In the genomic region with DNA sequence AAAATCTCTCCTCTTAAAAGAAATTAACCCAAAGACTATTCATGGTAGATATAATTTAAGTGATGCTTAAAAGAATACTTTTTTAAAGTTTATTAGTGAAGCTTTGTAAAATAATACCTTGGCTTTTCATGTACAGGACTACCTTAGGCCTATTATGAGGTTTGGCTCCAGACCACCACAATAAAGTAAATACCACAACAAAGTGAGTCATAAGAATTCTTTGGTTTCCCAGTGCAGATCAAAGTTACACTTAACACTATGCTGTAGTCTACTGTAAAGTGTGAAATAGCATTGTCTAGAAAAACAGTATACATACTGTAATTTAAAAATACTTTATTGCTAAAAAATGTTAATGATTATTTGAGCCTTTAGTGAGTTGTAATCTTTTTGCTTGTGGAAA, we compare ENCODE assay signal across 19 cellular contexts. TPM values are rescaled to one million over a fixed set of nuclear protein-coding genes. Genes with fewer than 3 reads are reported as not detected.
DNase-seq lines count a peak whose midpoint lies in the region; ATAC-seq, FAIRE-seq and TF ChIP-seq lines count a peak whose summit lies in the region.
"Had no signal": no experiment of that assay in that cellular context is flagged by ENCODE, and none has a peak within 500 bp of the region (broad histone marks: within the 10 kb centered on the region; RNA-seq: fewer than 3 reads in every experiment).

No MANE protein-coding gene starts in this region.

- ATAC-seq in GM12878 (no peak), natural killer cell (peak in 2 of 3 donors; percentile 34 to 35), HG03354 (IDR thresholded peaks at IDR 0.05; ENCODE audit: poor library complexity, severe bottlenecking, unreplicated experiment) (no peak)
- ATAC-seq: left lobe of liver had no signal

- TF ChIP-seq EP300 in GM12878 (IDR thresholded peaks at IDR 0.05; ENCODE audit: borderline replicate concordance in 1 of 2, control insufficient read depth in 1 of 2, low read depth in 2 of 2, low read length in 2 of 2) = no peak

- H3K27ac ChIP-seq in GM12878 (ENCODE audit: control insufficient read depth, insufficient read depth) = no peak overlapping the region
- H3K27ac ChIP-seq: adrenal gland, ovary had no signal

- H4K20me1 ChIP-seq in GM12878 (ENCODE audit: control insufficient read depth, insufficient read depth) = no peaks in the 10 kb centered on the region

- H3K9me3 ChIP-seq in GM12878 (replicated peaks; ENCODE audit: control insufficient read depth, insufficient read depth, low read length) = no peaks in the 10 kb centered on the region; the same call in 2 of the 3 replicates
- H3K9me3 ChIP-seq: adrenal gland, ovary had no signal

- no peak for TF ChIP-seq POLR2A in GM12878 (IDR thresholded peaks at IDR 0.05; ENCODE audit: low read depth, low read length)

- no peaks in the 10 kb centered on the region for H3K9me3 Mint-ChIP-seq in natural killer cell

- no peak for TF ChIP-seq RAD21 in GM12878 (IDR thresholded peaks at IDR 0.05; ENCODE audit: insufficient read depth, low read depth, low read length)

- H3K36me3 ChIP-seq in GM12878 (ENCODE audit: control insufficient read depth in 2 of 2, insufficient read depth in 2 of 2, low read length in 1 of 2) = peaks cover 2 to 48% of the 10 kb centered on the region in 2 experiments
- H3K36me3 ChIP-seq: ovary had no signal

- TF ChIP-seq CTCF in GM12878 (IDR thresholded peaks at IDR 0.05 in 2 of 3, conservative IDR thresholded peaks at IDR 0.05 in 1 of 3; ENCODE audit: control insufficient read depth in 2 of 3, extremely low read depth in 1 of 3, insufficient read depth in 1 of 3, low read depth in 3 of 3, low read length in 3 of 3) = no peak
- TF ChIP-seq CTCF in natural killer cell (IDR thresholded peaks at IDR 0.05) = no peak
- TF ChIP-seq CTCF in foreskin fibroblast (IDR thresholded peaks at IDR 0.05; ENCODE audit: low read depth, low read length) = no peak

- peaks cover 28 to 30% of the 10 kb centered on the region in 2 donors for H3K4me1 Mint-ChIP-seq in natural killer cell

- H3K27me3 Mint-ChIP-seq in natural killer cell (ENCODE audit: low read depth in 2 of 2) = no peaks in the 10 kb centered on the region

- H3K4me3 ChIP-seq in GM12878 (no peak overlapping the region), foreskin fibroblast (ENCODE audit: low read depth in 1 of 2, low read length in 2 of 2) (no peak overlapping the region)
- H3K4me3 ChIP-seq: adrenal gland, ovary had no signal

- H3K79me2 ChIP-seq in GM12878 (ENCODE audit: control insufficient read depth, insufficient read depth, low read length) = peaks cover 10% of the 10 kb centered on the region

- H3K36me3 Mint-ChIP-seq in natural killer cell = peaks cover 22% of the 10 kb centered on the region

- H2AFZ ChIP-seq in GM12878 (ENCODE audit: control insufficient read depth, low read depth, low read length) = no peak overlapping the region

- H3K27ac Mint-ChIP-seq in natural killer cell = peak overlapping the region; percentile 34 to 76

- RAD21 ChIA-PET in GM12878 (lab: Charles Lee; ENCODE audit: unreplicated experiment) = no interaction called here

- no peak overlapping the region for H3K4me2 ChIP-seq in GM12878 (ENCODE audit: control insufficient read depth, insufficient read depth)

- POLR2A ChIA-PET in GM12878 (lab: Charles Lee) = no interaction called here

- no TSS peak for BruUV-seq in GM12878 (replicated peaks; lab: Mats Ljungman, UMichigan)

- peak; percentile 25 for DNase-seq in EH (ENCODE audit: low read depth)
- peak; percentile 51 for DNase-seq in LoVo (ENCODE audit: low spot score)
- no peak for DNase-seq in GM12878 (ENCODE audit: low read depth, low spot score)
- DNase-seq in natural killer cell = no peak
- no peak for DNase-seq in foreskin fibroblast
- DNase-seq in OCI-M2 (lab: John Stamatoyannopoulos, UW; ENCODE audit: unreplicated experiment) = no peak
- DNase-seq: adrenal gland; AML-193; foreskin melanocyte; H7; NCI-H1417 treated with DMSO at 0.1 percent for 48 hours; NCI-H2171 treated with DMSO at 0.1 percent for 48 hours; NCI-H774; ovary; stimulated activated CD4-positive, alpha-beta T cell treated with anti-CD3 and anti-CD28 coated beads, Interleukin-2, amount 100 ng/mL, for 48 hours; substantia nigra had no signal

- no peaks in the 10 kb centered on the region for H3K27me3 ChIP-seq in GM12878 (replicated peaks in 1 of 2; ENCODE audit: control insufficient read depth in 2 of 2, insufficient read depth in 2 of 2, low read length in 1 of 2)
- H3K27me3 ChIP-seq: adrenal gland, ovary had no signal

- CTCF ChIA-PET in GM12878 (lab: Yijun Ruan, JAX) = no interaction called here

- in situ Hi-C loops in GM12878 (cut with MboI) = no loop called here

- no peaks in the 10 kb centered on the region for H3K4me1 ChIP-seq in GM12878 (ENCODE audit: control insufficient read depth, insufficient read depth, low read length)

- no peak overlapping the region for H3K4me3 Mint-ChIP-seq in natural killer cell

- intact Hi-C loops in GM12878 (cut with micrococcal nuclease; ENCODE audit: unreplicated experiment) (no loop called here), natural killer cell (cut with micrococcal nuclease) (no loop called here)

- SMC1A ChIA-PET in GM12878 (lab: Charles Lee; ENCODE audit: uncharacterized antibody, unreplicated experiment) = interaction anchor here (1.7 to 1.8 kb wide), 2 partner anchors 8 to 19 kb away, joined by 4 to 6 read pairs; no protein-coding TSS in a partner anchor

- no peak for FAIRE-seq in GM12878 (lab: Jason Lieb, UNC)
- FAIRE-seq: RCC 7860 had no signal

- H3K9ac ChIP-seq in GM12878 (ENCODE audit: control insufficient read depth, insufficient read depth, low read length) = no peak overlapping the region

RNA-seq across cellular contexts. Expression of a gene that starts 31.7 kb away (rescaled TPM):
- 282 and 283 TPM in 2 replicates for total RNA-seq in GM12878 (2013; cell fraction: nucleolus; rRNA removed)
- total RNA-seq in GM12878 (2014; rRNA removed) = 120 and 137 TPM in 2 replicates
- 139 and 141 TPM in 2 replicates for total RNA-seq in GM12878 (2014; rRNA removed; fragmentation: Illumina TruSeq; extraction: Trizol)
- 178 and 188 TPM in 2 replicates for total RNA-seq in GM12878 (2021)
- 80.2 TPM for polyA plus RNA-seq in GM12878 (2011; ENCODE audit: low read depth)
- 140 and 178 TPM in 2 replicates for polyA plus RNA-seq in GM12878 (2011; rRNA removed)
- polyA plus RNA-seq in GM12878 (2011; cell fraction: cytosol; rRNA removed) = 136 and 157 TPM in 2 replicates
- polyA plus RNA-seq in GM12878 (2011; cell fraction: nucleus; rRNA removed) = 95.3 and 118 TPM in 2 replicates
- 81.8 and 95.9 TPM in 2 replicates for polyA plus RNA-seq in GM12878 (2012)
- polyA plus RNA-seq in GM12878 (2014; fragmentation: Illumina TruSeq; extraction: Trizol) = 105 and 110 TPM in 2 replicates
- 10 to 100 TPM; 93.0 to 94.3 TPM for polyA plus RNA-seq in GM12878 (2014; fragmentation: Nextera tagmentation; extraction: Ambion mirVana)
- 60.3 and 77.5 TPM in 2 replicates for polyA plus RNA-seq in GM12878 (2014; rRNA removed)
- 100 to 1,000 TPM; 156 to 179 TPM for polyA plus RNA-seq in GM12878 (2016; fragmentation: Nextera tagmentation; extraction: Ambion mirVana)
- 364 and 505 TPM in 2 replicates for polyA minus RNA-seq in GM12878 (2011; rRNA and poly(A)+ RNA removed)
- 148 and 203 TPM in 2 replicates for polyA minus RNA-seq in GM12878 (2011; cell fraction: cytosol; rRNA and poly(A)+ RNA removed)
- 82.2 and 124 TPM in 2 replicates for polyA minus RNA-seq in GM12878 (2011; cell fraction: nucleus; rRNA and poly(A)+ RNA removed)
- total RNA-seq in natural killer cell = 100 to 1,000 TPM; 116 to 127 (median 117) TPM

RNA-seq across cellular contexts. Expression of a gene that starts 55.9 kb away (rescaled TPM):
- total RNA-seq in GM12878 (2013; cell fraction: nucleolus; rRNA removed) = 40.4 and 43.9 TPM in 2 replicates
- total RNA-seq in GM12878 (2014; rRNA removed) (47.0 and 48.7 TPM in 2 replicates), GM12878 (2014; rRNA removed; fragmentation: Illumina TruSeq; extraction: Trizol) (38.3 and 38.8 TPM in 2 replicates), GM12878 (2021) (37.7 and 41.7 TPM in 2 replicates), natural killer cell (10 to 100 TPM in 1 of 3 donors, 1 to 10 TPM in 2; 5.9 to 10.5 (median 6.6) TPM)
- polyA plus RNA-seq in GM12878 (2011; ENCODE audit: low read depth) = 54.1 TPM
- polyA plus RNA-seq in GM12878 (2011; rRNA removed) (81.6 and 94.8 TPM in 2 replicates), GM12878 (2014; fragmentation: Illumina TruSeq; extraction: Trizol) (73.0 and 84.6 TPM in 2 replicates), GM12878 (2014; fragmentation: Nextera tagmentation; extraction: Ambion mirVana) (100 to 1,000 TPM; 128 to 156 TPM), GM12878 (2014; rRNA removed) (62.5 and 67.5 TPM in 2 replicates), GM12878 (2016; fragmentation: Nextera tagmentation; extraction: Ambion mirVana) (10 to 100 TPM; 58.0 to 59.3 TPM)
- 52.3 and 52.9 TPM in 2 replicates for polyA plus RNA-seq in GM12878 (2011; cell fraction: cytosol; rRNA removed)
- 37.9 and 40.9 TPM in 2 replicates for polyA plus RNA-seq in GM12878 (2011; cell fraction: nucleus; rRNA removed)
- 37.9 and 44.7 TPM in 2 replicates for polyA plus RNA-seq in GM12878 (2012)
- polyA minus RNA-seq in GM12878 (2011; rRNA and poly(A)+ RNA removed) = 33.3 and 49.5 TPM in 2 replicates
- 5.1 and 7.2 TPM in 2 replicates for polyA minus RNA-seq in GM12878 (2011; cell fraction: cytosol; rRNA and poly(A)+ RNA removed)
- polyA minus RNA-seq in GM12878 (2011; cell fraction: nucleus; rRNA and poly(A)+ RNA removed) = 12.6 and 18.2 TPM in 2 replicates

RNA-seq across cellular contexts. Expression of a gene that starts 56.1 kb away (rescaled TPM):
- 475 and 481 TPM in 2 replicates for total RNA-seq in GM12878 (2013; cell fraction: nucleolus; rRNA removed)
- total RNA-seq in GM12878 (2014; rRNA removed) (135 and 169 TPM in 2 replicates), GM12878 (2014; rRNA removed; fragmentation: Illumina TruSeq; extraction: Trizol) (150 and 160 TPM in 2 replicates), GM12878 (2021) (132 and 139 TPM in 2 replicates), natural killer cell (100 to 1,000 TPM; 136 to 175 (median 162) TPM)
- 49.4 TPM for polyA plus RNA-seq in GM12878 (2011; ENCODE audit: low read depth)
- polyA plus RNA-seq in GM12878 (2011; rRNA removed) (171 and 218 TPM in 2 replicates), GM12878 (2014; fragmentation: Illumina TruSeq; extraction: Trizol) (121 and 153 TPM in 2 replicates), GM12878 (2014; fragmentation: Nextera tagmentation; extraction: Ambion mirVana) (100 to 1,000 TPM; 130 to 199 TPM), GM12878 (2014; rRNA removed) (78.0 and 88.4 TPM in 2 replicates), GM12878 (2016; fragmentation: Nextera tagmentation; extraction: Ambion mirVana) (100 to 1,000 TPM; 107 to 111 TPM)
- polyA plus RNA-seq in GM12878 (2011; cell fraction: cytosol; rRNA removed) = 50.7 and 56.0 TPM in 2 replicates
- 117 and 155 TPM in 2 replicates for polyA plus RNA-seq in GM12878 (2011; cell fraction: nucleus; rRNA removed)
- polyA plus RNA-seq in GM12878 (2012) = 54.2 and 94.2 TPM in 2 replicates
- 205 and 241 TPM in 2 replicates for polyA minus RNA-seq in GM12878 (2011; rRNA and poly(A)+ RNA removed)
- 66.8 and 88.2 TPM in 2 replicates for polyA minus RNA-seq in GM12878 (2011; cell fraction: cytosol; rRNA and poly(A)+ RNA removed)
- 262 and 332 TPM in 2 replicates for polyA minus RNA-seq in GM12878 (2011; cell fraction: nucleus; rRNA and poly(A)+ RNA removed)

Comparison
In these comparisons a context has a peak if more than half of its experiments do, and no peak if none do; other contexts are left out.
1. DNase-seq: peak in EH (single experiment) and LoVo (single experiment); none in GM12878 (single experiment), natural killer cell (single experiment), foreskin fibroblast (0 of 2) and OCI-M2 (single experiment).
2. ATAC-seq: peak in natural killer cell (2 of 3); none in GM12878 (single experiment) and HG03354 (single experiment).